Comparison of ENCODE assay signal across 8 cellular contexts in genomic region chr14:61662001-61662400, GRCh38. TPM values are rescaled to one million over a fixed set of nuclear protein-coding genes. Genes with fewer than 3 reads are reported as not detected.
DNase-seq lines count a peak whose midpoint lies in the region; ATAC-seq lines count a peak whose summit lies in the region.

No MANE protein-coding gene starts in this region.

- H3K36me3 Mint-ChIP-seq in activated naive CD8-positive, alpha-beta T cell treated with anti-CD3 and anti-CD28 coated beads, Interleukin-2, amount 10 ng/mL, durations not matched to agents 7 days and 5 days, result peaks cover 13% of the 10 kb centered on the region

- POLR2A ChIA-PET in activated naive CD8-positive, alpha-beta T cell treated with anti-CD3 and anti-CD28 coated beads, Interleukin-2, amount 10 ng/mL, durations not matched to agents 7 days and 5 days (lab: Charles Lee), result interaction anchor here (0.6 to 5.4 kb wide), 6 partner anchors 33 to 183 kb away, joined by 3 to 49 read pairs (median 4); partner anchors contain the start of gene HIF1A

- no peaks in the 10 kb centered on the region for H3K9me3 ChIP-seq in skeletal muscle satellite cell (replicated peaks; ENCODE audit: low read length)

- H3K9ac ChIP-seq in skeletal muscle satellite cell (ENCODE audit: low read depth, low read length), result peak overlapping the region; percentile 80

- H3K4me1 ChIP-seq in skeletal muscle satellite cell (ENCODE audit: control insufficient read depth, insufficient read depth, low read length), result peaks cover 46% of the 10 kb centered on the region

- no peaks in the 10 kb centered on the region for H3K27me3 ChIP-seq in skeletal muscle satellite cell (ENCODE audit: control insufficient read depth, insufficient read depth, low read length)

- H3K27ac Mint-ChIP-seq in activated naive CD8-positive, alpha-beta T cell treated with anti-CD3 and anti-CD28 coated beads, Interleukin-2, amount 10 ng/mL, durations not matched to agents 7 days and 5 days, result peak overlapping the region; percentile 95

- H3K4me2 ChIP-seq in skeletal muscle satellite cell (ENCODE audit: low read length), result peak overlapping the region; percentile 77

- ATAC-seq in GM19025 (IDR thresholded peaks at IDR 0.05; ENCODE audit: low read depth, unreplicated experiment), result peak; percentile 6
- ATAC-seq in HG03045 (IDR thresholded peaks at IDR 0.05; ENCODE audit: unreplicated experiment), result peak; percentile 13
- no peak for ATAC-seq in activated naive CD8-positive, alpha-beta T cell treated with anti-CD3 and anti-CD28 coated beads, Interleukin-2, amount 10 ng/mL, durations not matched to agents 7 days and 5 days (ENCODE audit: low read depth)

- H3K4me1 Mint-ChIP-seq in activated naive CD8-positive, alpha-beta T cell treated with anti-CD3 and anti-CD28 coated beads, Interleukin-2, amount 10 ng/mL, durations not matched to agents 7 days and 5 days, result peaks cover 58% of the 10 kb centered on the region

- peak overlapping the region; percentile 54 for H3K4me3 ChIP-seq in skeletal muscle satellite cell (ENCODE audit: low read length)

- H3K4me3 Mint-ChIP-seq in activated naive CD8-positive, alpha-beta T cell treated with anti-CD3 and anti-CD28 coated beads, Interleukin-2, amount 10 ng/mL, durations not matched to agents 7 days and 5 days, result peak overlapping the region; percentile 72

- peaks cover 4% of the 10 kb centered on the region for H3K9me3 Mint-ChIP-seq in activated naive CD8-positive, alpha-beta T cell treated with anti-CD3 and anti-CD28 coated beads, Interleukin-2, amount 10 ng/mL, durations not matched to agents 7 days and 5 days

- no peak for DNase-seq in activated naive CD8-positive, alpha-beta T cell treated with anti-CD3 and anti-CD28 coated beads, Interleukin-2, amount 10 ng/mL, durations not matched to agents 7 days and 5 days
- DNase-seq in GM19240 (ENCODE audit: insufficient read length, low spot score), result no peak
- DNase-seq in occipital lobe (lab: John Stamatoyannopoulos, UW), result no peak
- no peak for DNase-seq in glomerular visceral epithelial cell (ENCODE audit: extremely low spot score)
- no peak for DNase-seq in middle frontal gyrus (ENCODE audit: extremely low spot score, low spot score)

- H3K36me3 ChIP-seq in skeletal muscle satellite cell (ENCODE audit: insufficient read depth, low read length), result no peaks in the 10 kb centered on the region

- H3K27me3 Mint-ChIP-seq in activated naive CD8-positive, alpha-beta T cell treated with anti-CD3 and anti-CD28 coated beads, Interleukin-2, amount 10 ng/mL, durations not matched to agents 7 days and 5 days, result no peaks in the 10 kb centered on the region

RNA-seq across cellular contexts. Expression of gene HIF1A, which starts 33.3 kb away (rescaled TPM):
- total RNA-seq in activated naive CD8-positive, alpha-beta T cell treated with anti-CD3 and anti-CD28 coated beads, Interleukin-2, amount 10 ng/mL, durations not matched to agents 7 days and 5 days, result 100 to 1,000 TPM; 119 to 128 TPM
- 339 and 489 TPM in 2 replicates for total RNA-seq in skeletal muscle satellite cell (2012; rRNA removed)
- 140 TPM for total RNA-seq in occipital lobe
